1 cellular context compared by ENCODE assay signal in the genomic region with DNA sequence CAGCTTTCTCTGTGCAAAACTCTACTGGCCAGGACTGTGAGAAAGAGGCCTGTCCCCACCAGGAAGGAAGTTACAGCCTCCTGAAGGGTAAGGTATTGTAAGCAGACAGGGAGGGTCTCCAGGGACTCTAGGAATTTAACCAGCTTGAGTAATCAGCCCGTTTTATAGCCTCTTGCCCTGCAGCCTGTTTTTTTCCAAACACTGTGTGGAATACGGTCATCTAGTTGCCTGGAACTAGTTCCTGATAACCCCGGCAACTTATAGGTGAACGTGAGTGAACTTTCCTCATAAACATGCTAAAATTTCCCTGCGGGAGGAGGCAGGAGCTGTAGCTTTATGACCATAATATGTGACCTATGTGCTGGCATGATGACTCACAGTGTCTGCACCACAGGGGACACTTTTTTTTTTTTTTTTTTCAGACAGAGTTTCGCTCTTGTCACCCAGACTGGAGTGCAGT.
TF ChIP-seq lines count a peak whose summit lies in the region.

No MANE protein-coding gene starts in this region.

TF ChIP-seq in H1, 55 proteins besides CTCF, POLR2A, EP300 and RAD21 (continued from another document):
- TF ChIP-seq SP2 (IDR thresholded peaks at IDR 0.05; ENCODE audit: low read length): no peak
- TF ChIP-seq SIN3A (conservative IDR thresholded peaks at IDR 0.05 in 1 of 2, IDR thresholded peaks at IDR 0.05 in 1 of 2; ENCODE audit: low read depth in 1 of 2, low read length in 2 of 2): no peak
- TF ChIP-seq TAF1 (IDR thresholded peaks at IDR 0.05; ENCODE audit: low read depth, low read length): no peak
- TF ChIP-seq BCL11A (IDR thresholded peaks at IDR 0.05; ENCODE audit: low read depth in 2 of 2, low read length in 2 of 2): no peak
- no peak for TF ChIP-seq JUND (IDR thresholded peaks at IDR 0.05; ENCODE audit: low read length)
- TF ChIP-seq SIRT6 (IDR thresholded peaks at IDR 0.05; ENCODE audit: low read length): no peak
- no peak for TF ChIP-seq GTF2F1 (IDR thresholded peaks at IDR 0.05; ENCODE audit: borderline replicate concordance, low read depth, low read length)
- TF ChIP-seq TEAD4 (IDR thresholded peaks at IDR 0.05; ENCODE audit: low read depth, low read length): no peak
- no peak for TF ChIP-seq SUZ12 (IDR thresholded peaks at IDR 0.05; ENCODE audit: low read length)
